ENCODE assay signal across 15 cellular contexts in genomic region chr15:63604281-63604680, GRCh38. TPM values are rescaled to one million over a fixed set of nuclear protein-coding genes. Genes with fewer than 3 reads are reported as not detected.
A peak's percentile ranks its signal among the peaks of the same experiment; 100 is the strongest.
DNase-seq lines count a peak whose midpoint lies in the region; ATAC-seq and TF ChIP-seq lines count a peak whose summit lies in the region.
"Had no signal": no experiment of that assay in that cellular context is flagged by ENCODE, and none has a peak within 500 bp of the region (broad histone marks: within the 10 kb centered on the region; RNA-seq: fewer than 3 reads in every experiment).

No MANE protein-coding gene starts in this region.

- no peak for ATAC-seq in T-helper 17 cell

- intact Hi-C loops in activated naive CD4-positive, alpha-beta T cell treated with anti-CD3 and anti-CD28 coated beads for 36 hours (cut with micrococcal nuclease), result loop anchor here (5.0 kb wide), 2 partner anchors 412 to 557 kb away; no protein-coding TSS in a partner anchor
- intact Hi-C loops in spleen (cut with DNase I; ENCODE audit: low total_unique reads), result loop anchor here (10.0 kb wide), 1 partner anchor 461 kb away; no protein-coding TSS in a partner anchor

- H3K4me1 Mint-ChIP-seq in activated naive CD4-positive, alpha-beta T cell treated with anti-CD3 and anti-CD28 coated beads for 36 hours (ENCODE audit: low read depth), result peaks cover 36% of the 10 kb centered on the region
- H3K4me1 Mint-ChIP-seq in activated naive CD4-positive, alpha-beta T cell treated with anti-CD3 and anti-CD28 coated beads, Interleukin-2, amount 10 ng/mL, durations not matched to agents 7 days and 5 days, result peaks cover 55% of the 10 kb centered on the region
- peaks cover 42% of the 10 kb centered on the region for H3K4me1 Mint-ChIP-seq in T-helper 17 cell
- H3K4me1 Mint-ChIP-seq in nephron, result peaks cover 29% of the 10 kb centered on the region

- H3K4me3 ChIP-seq in spleen, result no peak overlapping the region
- H3K4me3 ChIP-seq: Peyer's patch had no signal

- H3K27ac ChIP-seq in spleen, result no peak overlapping the region
- H3K27ac ChIP-seq: Peyer's patch had no signal

- H3K9me3 Mint-ChIP-seq in activated naive CD4-positive, alpha-beta T cell treated with anti-CD3 and anti-CD28 coated beads for 36 hours, result no peaks in the 10 kb centered on the region
- no peaks in the 10 kb centered on the region for H3K9me3 Mint-ChIP-seq in activated naive CD4-positive, alpha-beta T cell treated with anti-CD3 and anti-CD28 coated beads, Interleukin-2, amount 10 ng/mL, durations not matched to agents 7 days and 5 days
- no peaks in the 10 kb centered on the region for H3K9me3 Mint-ChIP-seq in nephron

- TF ChIP-seq POLR2A in spleen (IDR thresholded peaks at IDR 0.05), result no peak

- H3K4me3 Mint-ChIP-seq in activated naive CD4-positive, alpha-beta T cell treated with anti-CD3 and anti-CD28 coated beads for 36 hours, result no peak overlapping the region
- H3K4me3 Mint-ChIP-seq in activated naive CD4-positive, alpha-beta T cell treated with anti-CD3 and anti-CD28 coated beads, Interleukin-2, amount 10 ng/mL, durations not matched to agents 7 days and 5 days, result no peak overlapping the region
- peak overlapping the region; percentile 59 for H3K4me3 Mint-ChIP-seq in T-helper 17 cell
- peak overlapping the region in 2 of 3 experiments; percentile 42 to 50 for H3K4me3 Mint-ChIP-seq in nephron

- peaks cover 0 to 47% (median 21%) of the 10 kb centered on the region in 6 donors for H3K36me3 ChIP-seq in spleen
- H3K36me3 ChIP-seq: BE2C had no signal

- peaks cover 17 to 64% (median 46%) of the 10 kb centered on the region in 6 donors for H3K4me1 ChIP-seq in spleen
- H3K4me1 ChIP-seq: BE2C had no signal

- no peaks in the 10 kb centered on the region for H3K27me3 ChIP-seq in spleen (replicated peaks in 1 of 7)
- H3K27me3 ChIP-seq: BE2C, Peyer's patch had no signal

- 95 to 100% (median 98%) methylated on average over 2 of the region's 2 CpGs for WGBS in spleen, 5 donors

- peak overlapping the region; percentile 57 for H3K27ac Mint-ChIP-seq in activated naive CD4-positive, alpha-beta T cell treated with anti-CD3 and anti-CD28 coated beads for 36 hours
- no peak overlapping the region for H3K27ac Mint-ChIP-seq in activated naive CD4-positive, alpha-beta T cell treated with anti-CD3 and anti-CD28 coated beads, Interleukin-2, amount 10 ng/mL, durations not matched to agents 7 days and 5 days
- H3K27ac Mint-ChIP-seq in T-helper 17 cell (peak overlapping the region; percentile 91), nephron (no peak overlapping the region)

- no peak for DNase-seq in activated naive CD4-positive, alpha-beta T cell treated with anti-CD3 and anti-CD28 coated beads for 36 hours
- no peak for DNase-seq in activated naive CD4-positive, alpha-beta T cell treated with anti-CD3 and anti-CD28 coated beads, Interleukin-2, amount 10 ng/mL, durations not matched to agents 7 days and 5 days
- DNase-seq in T-helper 17 cell, result no peak
- DNase-seq in OCI-M2 (lab: John Stamatoyannopoulos, UW; ENCODE audit: unreplicated experiment), result no peak
- DNase-seq in spleen, result no peak
- DNase-seq in NCI-H526 (lab: John Stamatoyannopoulos, UW), result no peak
- DNase-seq: BE2C, MM.1S, NCI-H1092 treated with DMSO at 0.1 percent for 48 hours, NCI-H2081, NCI-H2171 treated with DMSO at 0.1 percent for 48 hours, NCI-H446, Peyer's patch had no signal

- no peaks in the 10 kb centered on the region for H3K9me3 ChIP-seq in T-helper 17 cell (ENCODE audit: control insufficient read depth, low read length, poor library complexity, severe bottlenecking)
- H3K9me3 ChIP-seq in spleen, result no peaks in the 10 kb centered on the region
- H3K9me3 ChIP-seq: BE2C, Peyer's patch had no signal

- TF ChIP-seq CTCF in nephron (IDR thresholded peaks at IDR 0.05; ENCODE audit: unreplicated experiment in 3 of 3) (no peak), spleen (IDR thresholded peaks at IDR 0.05 in 8 of 11, conservative IDR thresholded peaks at IDR 0.05 in 3 of 11) (no peak)

- CTCF ChIA-PET in activated naive CD4-positive, alpha-beta T cell treated with anti-CD3 and anti-CD28 coated beads for 36 hours (lab: Charles Lee), result interaction anchor here (0.7 to 3.5 kb wide), 3 partner anchors 117 to 287 kb away, joined by 3 to 18 read pairs (median 4); no protein-coding TSS in a partner anchor
- CTCF ChIA-PET in activated naive CD4-positive, alpha-beta T cell treated with anti-CD3 and anti-CD28 coated beads, Interleukin-2, amount 10 ng/mL, durations not matched to agents 7 days and 5 days (lab: Charles Lee), result interaction anchor here (0.8 to 5.0 kb wide), 6 partner anchors 96 to 463 kb away, joined by 3 to 23 read pairs (median 6); no protein-coding TSS in a partner anchor

- peaks cover 1% of the 10 kb centered on the region for H3K36me3 Mint-ChIP-seq in activated naive CD4-positive, alpha-beta T cell treated with anti-CD3 and anti-CD28 coated beads for 36 hours (ENCODE audit: low read depth)
- H3K36me3 Mint-ChIP-seq in activated naive CD4-positive, alpha-beta T cell treated with anti-CD3 and anti-CD28 coated beads, Interleukin-2, amount 10 ng/mL, durations not matched to agents 7 days and 5 days, result peaks cover 21% of the 10 kb centered on the region
- H3K36me3 Mint-ChIP-seq in T-helper 17 cell (ENCODE audit: low read depth) (peaks cover 3% of the 10 kb centered on the region), nephron (ENCODE audit: low read depth) (peaks cover 27% of the 10 kb centered on the region)

- H3K27me3 Mint-ChIP-seq in activated naive CD4-positive, alpha-beta T cell treated with anti-CD3 and anti-CD28 coated beads for 36 hours (ENCODE audit: low read depth), result no peaks in the 10 kb centered on the region
- H3K27me3 Mint-ChIP-seq in activated naive CD4-positive, alpha-beta T cell treated with anti-CD3 and anti-CD28 coated beads, Interleukin-2, amount 10 ng/mL, durations not matched to agents 7 days and 5 days, result peaks cover 11% of the 10 kb centered on the region
- H3K27me3 Mint-ChIP-seq in T-helper 17 cell (no peaks in the 10 kb centered on the region), nephron (ENCODE audit: low read depth) (peaks cover 17% of the 10 kb centered on the region)

RNA-seq across cellular contexts. Expression of gene FBXL22, which starts 7.1 kb away (rescaled TPM):
- total RNA-seq in activated naive CD4-positive, alpha-beta T cell treated with anti-CD3 and anti-CD28 coated beads for 36 hours, result under 1 TPM; 0.43 to 0.44 TPM
- total RNA-seq in T-helper 17 cell (1 to 10 TPM in 1 of 2 donors, under 1 TPM in 1; 0.81 to 1.1 TPM), spleen (1 to 10 TPM in 2 of 7 donors, under 1 TPM in 5; 0.13 to 1.7 (median 0.89) TPM)
- 1 to 10 TPM in 2 of 3 donors, under 1 TPM in 1; 0.37 to 1.2 (median 1.0) TPM for polyA plus RNA-seq in spleen
- total RNA-seq: H4 had no signal

Comparison
In these comparisons a context has a peak if more than half of its experiments do, and no peak if none do; other contexts are left out.
1. H3K27ac Mint-ChIP-seq: peak in activated naive CD4-positive, alpha-beta T cell treated with anti-CD3 and anti-CD28 coated beads for 36 hours (single experiment) and T-helper 17 cell (single experiment); none in activated naive CD4-positive, alpha-beta T cell treated with anti-CD3 and anti-CD28 coated beads, Interleukin-2, amount 10 ng/mL, durations not matched to agents 7 days and 5 days (single experiment) and nephron (0 of 3).
2. H3K4me3 Mint-ChIP-seq: peak in T-helper 17 cell (single experiment) and nephron (2 of 3); none in activated naive CD4-positive, alpha-beta T cell treated with anti-CD3 and anti-CD28 coated beads for 36 hours (single experiment) and activated naive CD4-positive, alpha-beta T cell treated with anti-CD3 and anti-CD28 coated beads, Interleukin-2, amount 10 ng/mL, durations not matched to agents 7 days and 5 days (single experiment).